ENCODE assay signal across 19 cellular contexts in genomic region chr2:213848631-213849030, GRCh38.
DNase-seq lines count a peak whose midpoint lies in the region; FAIRE-seq and TF ChIP-seq lines count a peak whose summit lies in the region.
"Had no signal": no experiment of that assay in that cellular context is flagged by ENCODE, and none has a peak within 500 bp of the region (broad histone marks: within the 10 kb centered on the region; RNA-seq: fewer than 3 reads in every experiment).

No MANE protein-coding gene starts in this region.

- no peaks in the 10 kb centered on the region for H3K36me3 ChIP-seq in SK-N-SH (replicated peaks in 1 of 2; ENCODE audit: control insufficient read depth in 1 of 2, insufficient read depth in 2 of 2, low read length in 1 of 2)
- H3K36me3 ChIP-seq: left ventricle myocardium inferior, ovary had no signal

- H3K27me3 ChIP-seq in SK-N-SH (ENCODE audit: insufficient read depth): no peaks in the 10 kb centered on the region
- H3K27me3 ChIP-seq: ovary had no signal

- H3K4me1 ChIP-seq in SK-N-SH (ENCODE audit: control insufficient read depth in 1 of 2, insufficient read depth in 2 of 2, low read depth in 1 of 2, low read length in 1 of 2): no peaks in the 10 kb centered on the region
- H3K4me1 ChIP-seq: left ventricle myocardium inferior had no signal

- no peaks in the 10 kb centered on the region for H3F3A ChIP-seq in SK-N-SH (replicated peaks; ENCODE audit: insufficient read depth)

- H3K9ac ChIP-seq in SK-N-SH: no peak overlapping the region

- no peak for TF ChIP-seq POLR2A in GM12892 (IDR thresholded peaks at IDR 0.05; ENCODE audit: low read depth, low read length)

- DNase-seq in AG09309 (ENCODE audit: low read depth) (peak; percentile 10), LHCN-M2 (ENCODE audit: low read depth) (peak; percentile 67), SK-N-SH (no peak), fibroblast of pulmonary artery (ENCODE audit: low read depth) (peak; percentile 0), NCI-H1092 (lab: John Stamatoyannopoulos, UW) (no peak), pons (ENCODE audit: low spot score) (no peak), COLO668 (lab: John Stamatoyannopoulos, UW; ENCODE audit: unreplicated experiment) (no peak), GM12892 (ENCODE audit: insufficient read length) (no peak)
- DNase-seq: activated CD4-positive, alpha-beta T cell treated with anti-CD3 and anti-CD28 coated beads, Interleukin-2, amount 50 U/mL, for 1 hour; AML-193; caudate nucleus; effector CD8-positive, alpha-beta T cell; left ventricle myocardium inferior; NCI-H146; NCI-H526 treated with DMSO at 0.1 percent for 48 hours; ovary; stimulated activated CD4-positive, alpha-beta T cell treated with anti-CD3 and anti-CD28 coated beads, Interleukin-4, amount 100 ng/mL, for 1 hour had no signal

- no peak for FAIRE-seq in GM12892 (lab: Jason Lieb, UNC)
- FAIRE-seq: frontal cortex, TTC549 had no signal

- TF ChIP-seq RAD21 in SK-N-SH (IDR thresholded peaks at IDR 0.05; ENCODE audit: low read length): no peak

- 45% methylated on average over 4 of the region's 4 CpGs for WGBS in SK-N-SH (ENCODE audit: low lambda C conversion rate)

- H4K20me1 ChIP-seq in SK-N-SH (ENCODE audit: insufficient read depth): no peaks in the 10 kb centered on the region

- POLR2A ChIA-PET in SK-N-SH (lab: Yijun Ruan, JAX): no interaction called here

- no peak overlapping the region for H2AFZ ChIP-seq in SK-N-SH (ENCODE audit: low read depth)

- no peak overlapping the region for H3K27ac ChIP-seq in SK-N-SH (ENCODE audit: low read depth in 2 of 2, low read length in 1 of 2)
- H3K27ac ChIP-seq: left ventricle myocardium inferior, ovary had no signal

- TF ChIP-seq EP300 in SK-N-SH (IDR thresholded peaks at IDR 0.05; ENCODE audit: borderline replicate concordance in 1 of 2, low read depth in 1 of 2, low read length in 1 of 2): no peak

- TF ChIP-seq CTCF in AG09309 (IDR thresholded peaks at IDR 0.05; ENCODE audit: control insufficient read depth, insufficient read depth, low read depth, low read length, missing control alignments): no peak
- TF ChIP-seq CTCF in SK-N-SH (IDR thresholded peaks at IDR 0.05): no peak
- TF ChIP-seq CTCF in fibroblast of pulmonary artery (IDR thresholded peaks at IDR 0.05; ENCODE audit: low read length, missing control alignments): no peak

- H3K4me3 ChIP-seq in AG09309 (ENCODE audit: control insufficient read depth, low read depth, low read length): no peak overlapping the region
- H3K4me3 ChIP-seq in SK-N-SH (ENCODE audit: low read depth in 2 of 2, low read length in 1 of 2): no peak overlapping the region
- no peak overlapping the region for H3K4me3 ChIP-seq in fibroblast of pulmonary artery (replicated peaks; ENCODE audit: low read depth, low read length)
- H3K4me3 ChIP-seq: left ventricle myocardium inferior, ovary had no signal

- H3K9me2 ChIP-seq in SK-N-SH: no peaks in the 10 kb centered on the region

- CTCF ChIA-PET in SK-N-SH (lab: Yijun Ruan, JAX): interaction anchor here (1.5 kb wide), 1 partner anchor 11 kb away, joined by 7 read pairs; no protein-coding TSS in a partner anchor

- no peak overlapping the region for H3K4me2 ChIP-seq in SK-N-SH

- no peaks in the 10 kb centered on the region for H3K9me3 ChIP-seq in SK-N-SH
- H3K9me3 ChIP-seq: left ventricle myocardium inferior, ovary had no signal

- H3K79me2 ChIP-seq in SK-N-SH (ENCODE audit: insufficient read depth): no peaks in the 10 kb centered on the region

TF ChIP-seq in SK-N-SH, 30 proteins besides CTCF, POLR2A, EP300 and RAD21:
- peak; percentile 25; the same call in 1 of the 2 replicates for TF ChIP-seq TCF12 (IDR thresholded peaks at IDR 0.05)
- TF ChIP-seq RFX5 (IDR thresholded peaks at IDR 0.05; ENCODE audit: low read length): no peak
- peak; percentile 51; the same call in 1 of the 2 replicates for TF ChIP-seq NFIC (IDR thresholded peaks at IDR 0.05; ENCODE audit: borderline replicate concordance)
- TF ChIP-seq, protein P1, sequence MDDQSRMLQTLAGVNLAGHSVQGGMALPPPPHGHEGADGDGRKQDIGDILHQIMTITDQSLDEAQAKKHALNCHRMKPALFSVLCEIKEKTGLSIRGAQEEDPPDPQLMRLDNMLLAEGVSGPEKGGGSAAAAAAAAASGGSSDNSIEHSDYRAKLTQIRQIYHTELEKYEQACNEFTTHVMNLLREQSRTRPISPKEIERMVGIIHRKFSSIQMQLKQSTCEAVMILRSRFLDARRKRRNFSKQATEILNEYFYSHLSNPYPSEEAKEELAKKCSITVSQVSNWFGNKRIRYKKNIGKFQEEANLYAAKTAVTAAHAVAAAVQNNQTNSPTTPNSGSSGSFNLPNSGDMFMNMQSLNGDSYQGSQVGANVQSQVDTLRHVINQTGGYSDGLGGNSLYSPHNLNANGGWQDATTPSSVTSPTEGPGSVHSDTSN (IDR thresholded peaks at IDR 0.05): peak; percentile 36; the same call in 1 of the 2 replicates
- no peak for TF ChIP-seq EZH2phosphoT487 (IDR thresholded peaks at IDR 0.05; ENCODE audit: borderline replicate concordance, low read depth)
TF ChIP-seq in SK-N-SH: peak in this region for 3.

Comparison
In these comparisons a context has a peak if more than half of its experiments do, and no peak if none do; other contexts are left out.
1. DNase-seq: peak in AG09309 (single experiment), LHCN-M2 (single experiment) and fibroblast of pulmonary artery (single experiment); none in SK-N-SH (single experiment), NCI-H1092 (single experiment), pons (single experiment), COLO668 (single experiment) and GM12892 (single experiment).